Comparison of ENCODE assay signal across 1 cellular context in the genomic region with DNA sequence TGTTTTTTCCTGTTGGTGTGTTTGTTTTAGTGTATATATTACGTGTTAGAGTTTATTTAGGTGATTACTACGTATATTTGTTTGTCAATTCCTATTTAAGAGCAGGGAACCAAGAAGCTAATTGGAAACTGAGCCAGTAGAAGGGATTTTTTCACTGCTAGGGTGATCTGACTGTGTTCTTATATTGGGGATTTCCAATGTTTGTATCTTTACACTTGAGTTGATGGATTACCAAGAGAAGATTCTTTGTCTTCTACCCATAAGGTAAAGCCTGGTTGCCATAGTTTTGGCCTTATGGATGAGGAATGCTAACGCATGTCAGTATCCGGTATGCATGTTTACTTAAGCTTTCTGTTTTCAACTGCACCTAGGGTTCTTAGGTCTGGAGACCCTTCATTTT.
A peak's percentile ranks its signal among the peaks of the same experiment; 100 is the strongest.
TF ChIP-seq lines count a peak whose summit lies in the region.

No MANE protein-coding gene starts in this region.

TF ChIP-seq in GM12878, 131 proteins besides CTCF, POLR2A, EP300 and RAD21:
- no peak for TF ChIP-seq SIX5 (IDR thresholded peaks at IDR 0.05; ENCODE audit: low read depth, low read length, severe bottlenecking)
- no peak for TF ChIP-seq CBX5 (IDR thresholded peaks at IDR 0.05; ENCODE audit: low read depth)
- no peak for TF ChIP-seq NR2C1 (IDR thresholded peaks at IDR 0.05)
- TF ChIP-seq GATAD2B (conservative IDR thresholded peaks at IDR 0.05; ENCODE audit: low read depth) = no peak
- TF ChIP-seq, protein P1, sequence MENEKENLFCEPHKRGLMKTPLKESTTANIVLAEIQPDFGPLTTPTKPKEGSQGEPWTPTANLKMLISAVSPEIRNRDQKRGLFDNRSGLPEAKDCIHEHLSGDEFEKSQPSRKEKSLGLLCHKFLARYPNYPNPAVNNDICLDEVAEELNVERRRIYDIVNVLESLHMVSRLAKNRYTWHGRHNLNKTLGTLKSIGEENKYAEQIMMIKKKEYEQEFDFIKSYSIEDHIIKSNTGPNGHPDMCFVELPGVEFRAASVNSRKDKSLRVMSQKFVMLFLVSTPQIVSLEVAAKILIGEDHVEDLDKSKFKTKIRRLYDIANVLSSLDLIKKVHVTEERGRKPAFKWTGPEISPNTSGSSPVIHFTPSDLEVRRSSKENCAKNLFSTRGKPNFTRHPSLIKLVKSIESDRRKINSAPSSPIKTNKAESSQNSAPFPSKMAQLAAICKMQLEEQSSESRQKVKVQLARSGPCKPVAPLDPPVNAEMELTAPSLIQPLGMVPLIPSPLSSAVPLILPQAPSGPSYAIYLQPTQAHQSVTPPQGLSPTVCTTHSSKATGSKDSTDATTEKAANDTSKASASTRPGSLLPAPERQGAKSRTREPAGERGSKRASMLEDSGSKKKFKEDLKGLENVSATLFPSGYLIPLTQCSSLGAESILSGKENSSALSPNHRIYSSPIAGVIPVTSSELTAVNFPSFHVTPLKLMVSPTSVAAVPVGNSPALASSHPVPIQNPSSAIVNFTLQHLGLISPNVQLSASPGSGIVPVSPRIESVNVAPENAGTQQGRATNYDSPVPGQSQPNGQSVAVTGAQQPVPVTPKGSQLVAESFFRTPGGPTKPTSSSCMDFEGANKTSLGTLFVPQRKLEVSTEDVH (IDR thresholded peaks at IDR 0.05; ENCODE audit: low read depth, partially characterized antibody) = no peak
- TF ChIP-seq, protein P2, sequence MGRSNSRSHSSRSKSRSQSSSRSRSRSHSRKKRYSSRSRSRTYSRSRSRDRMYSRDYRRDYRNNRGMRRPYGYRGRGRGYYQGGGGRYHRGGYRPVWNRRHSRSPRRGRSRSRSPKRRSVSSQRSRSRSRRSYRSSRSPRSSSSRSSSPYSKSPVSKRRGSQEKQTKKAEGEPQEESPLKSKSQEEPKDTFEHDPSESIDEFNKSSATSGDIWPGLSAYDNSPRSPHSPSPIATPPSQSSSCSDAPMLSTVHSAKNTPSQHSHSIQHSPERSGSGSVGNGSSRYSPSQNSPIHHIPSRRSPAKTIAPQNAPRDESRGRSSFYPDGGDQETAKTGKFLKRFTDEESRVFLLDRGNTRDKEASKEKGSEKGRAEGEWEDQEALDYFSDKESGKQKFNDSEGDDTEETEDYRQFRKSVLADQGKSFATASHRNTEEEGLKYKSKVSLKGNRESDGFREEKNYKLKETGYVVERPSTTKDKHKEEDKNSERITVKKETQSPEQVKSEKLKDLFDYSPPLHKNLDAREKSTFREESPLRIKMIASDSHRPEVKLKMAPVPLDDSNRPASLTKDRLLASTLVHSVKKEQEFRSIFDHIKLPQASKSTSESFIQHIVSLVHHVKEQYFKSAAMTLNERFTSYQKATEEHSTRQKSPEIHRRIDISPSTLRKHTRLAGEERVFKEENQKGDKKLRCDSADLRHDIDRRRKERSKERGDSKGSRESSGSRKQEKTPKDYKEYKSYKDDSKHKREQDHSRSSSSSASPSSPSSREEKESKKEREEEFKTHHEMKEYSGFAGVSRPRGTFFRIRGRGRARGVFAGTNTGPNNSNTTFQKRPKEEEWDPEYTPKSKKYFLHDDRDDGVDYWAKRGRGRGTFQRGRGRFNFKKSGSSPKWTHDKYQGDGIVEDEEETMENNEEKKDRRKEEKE (IDR thresholded peaks at IDR 0.05) = no peak
- TF ChIP-seq SP1 (IDR thresholded peaks at IDR 0.05; ENCODE audit: low read depth, low read length) = no peak
- TF ChIP-seq, protein P3, sequence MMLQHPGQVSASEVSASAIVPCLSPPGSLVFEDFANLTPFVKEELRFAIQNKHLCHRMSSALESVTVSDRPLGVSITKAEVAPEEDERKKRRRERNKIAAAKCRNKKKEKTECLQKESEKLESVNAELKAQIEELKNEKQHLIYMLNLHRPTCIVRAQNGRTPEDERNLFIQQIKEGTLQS (IDR thresholded peaks at IDR 0.05; ENCODE audit: borderline replicate concordance, extremely low read depth, low read depth, low read length) = no peak
- TF ChIP-seq, protein P4, sequence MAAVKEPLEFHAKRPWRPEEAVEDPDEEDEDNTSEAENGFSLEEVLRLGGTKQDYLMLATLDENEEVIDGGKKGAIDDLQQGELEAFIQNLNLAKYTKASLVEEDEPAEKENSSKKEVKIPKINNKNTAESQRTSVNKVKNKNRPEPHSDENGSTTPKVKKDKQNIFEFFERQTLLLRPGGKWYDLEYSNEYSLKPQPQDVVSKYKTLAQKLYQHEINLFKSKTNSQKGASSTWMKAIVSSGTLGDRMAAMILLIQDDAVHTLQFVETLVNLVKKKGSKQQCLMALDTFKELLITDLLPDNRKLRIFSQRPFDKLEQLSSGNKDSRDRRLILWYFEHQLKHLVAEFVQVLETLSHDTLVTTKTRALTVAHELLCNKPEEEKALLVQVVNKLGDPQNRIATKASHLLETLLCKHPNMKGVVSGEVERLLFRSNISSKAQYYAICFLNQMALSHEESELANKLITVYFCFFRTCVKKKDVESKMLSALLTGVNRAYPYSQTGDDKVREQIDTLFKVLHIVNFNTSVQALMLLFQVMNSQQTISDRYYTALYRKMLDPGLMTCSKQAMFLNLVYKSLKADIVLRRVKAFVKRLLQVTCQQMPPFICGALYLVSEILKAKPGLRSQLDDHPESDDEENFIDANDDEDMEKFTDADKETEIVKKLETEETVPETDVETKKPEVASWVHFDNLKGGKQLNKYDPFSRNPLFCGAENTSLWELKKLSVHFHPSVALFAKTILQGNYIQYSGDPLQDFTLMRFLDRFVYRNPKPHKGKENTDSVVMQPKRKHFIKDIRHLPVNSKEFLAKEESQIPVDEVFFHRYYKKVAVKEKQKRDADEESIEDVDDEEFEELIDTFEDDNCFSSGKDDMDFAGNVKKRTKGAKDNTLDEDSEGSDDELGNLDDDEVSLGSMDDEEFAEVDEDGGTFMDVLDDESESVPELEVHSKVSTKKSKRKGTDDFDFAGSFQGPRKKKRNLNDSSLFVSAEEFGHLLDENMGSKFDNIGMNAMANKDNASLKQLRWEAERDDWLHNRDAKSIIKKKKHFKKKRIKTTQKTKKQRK (IDR thresholded peaks at IDR 0.05; ENCODE audit: low read depth, low read length) = no peak
- TF ChIP-seq IKZF1 (conservative IDR thresholded peaks at IDR 0.05) = 0 out of 2 replicates have a peak, but pooled peaks have one; percentile 26
- TF ChIP-seq, protein P5, sequence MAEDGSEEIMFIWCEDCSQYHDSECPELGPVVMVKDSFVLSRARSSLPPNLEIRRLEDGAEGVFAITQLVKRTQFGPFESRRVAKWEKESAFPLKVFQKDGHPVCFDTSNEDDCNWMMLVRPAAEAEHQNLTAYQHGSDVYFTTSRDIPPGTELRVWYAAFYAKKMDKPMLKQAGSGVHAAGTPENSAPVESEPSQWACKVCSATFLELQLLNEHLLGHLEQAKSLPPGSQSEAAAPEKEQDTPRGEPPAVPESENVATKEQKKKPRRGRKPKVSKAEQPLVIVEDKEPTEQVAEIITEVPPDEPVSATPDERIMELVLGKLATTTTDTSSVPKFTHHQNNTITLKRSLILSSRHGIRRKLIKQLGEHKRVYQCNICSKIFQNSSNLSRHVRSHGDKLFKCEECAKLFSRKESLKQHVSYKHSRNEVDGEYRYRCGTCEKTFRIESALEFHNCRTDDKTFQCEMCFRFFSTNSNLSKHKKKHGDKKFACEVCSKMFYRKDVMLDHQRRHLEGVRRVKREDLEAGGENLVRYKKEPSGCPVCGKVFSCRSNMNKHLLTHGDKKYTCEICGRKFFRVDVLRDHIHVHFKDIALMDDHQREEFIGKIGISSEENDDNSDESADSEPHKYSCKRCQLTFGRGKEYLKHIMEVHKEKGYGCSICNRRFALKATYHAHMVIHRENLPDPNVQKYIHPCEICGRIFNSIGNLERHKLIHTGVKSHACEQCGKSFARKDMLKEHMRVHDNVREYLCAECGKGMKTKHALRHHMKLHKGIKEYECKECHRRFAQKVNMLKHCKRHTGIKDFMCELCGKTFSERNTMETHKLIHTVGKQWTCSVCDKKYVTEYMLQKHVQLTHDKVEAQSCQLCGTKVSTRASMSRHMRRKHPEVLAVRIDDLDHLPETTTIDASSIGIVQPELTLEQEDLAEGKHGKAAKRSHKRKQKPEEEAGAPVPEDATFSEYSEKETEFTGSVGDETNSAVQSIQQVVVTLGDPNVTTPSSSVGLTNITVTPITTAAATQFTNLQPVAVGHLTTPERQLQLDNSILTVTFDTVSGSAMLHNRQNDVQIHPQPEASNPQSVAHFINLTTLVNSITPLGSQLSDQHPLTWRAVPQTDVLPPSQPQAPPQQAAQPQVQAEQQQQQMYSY (CRISPR knock-in tag; IDR thresholded peaks at IDR 0.05) = no peak
- TF ChIP-seq SMC3 (IDR thresholded peaks at IDR 0.05; ENCODE audit: borderline replicate concordance, low read length) = no peak
- TF ChIP-seq MYC (IDR thresholded peaks at IDR 0.05; ENCODE audit: insufficient read depth, insufficient read length, insufficient replicate concordance, low read length, severe bottlenecking) = no peak
- TF ChIP-seq, protein P6, sequence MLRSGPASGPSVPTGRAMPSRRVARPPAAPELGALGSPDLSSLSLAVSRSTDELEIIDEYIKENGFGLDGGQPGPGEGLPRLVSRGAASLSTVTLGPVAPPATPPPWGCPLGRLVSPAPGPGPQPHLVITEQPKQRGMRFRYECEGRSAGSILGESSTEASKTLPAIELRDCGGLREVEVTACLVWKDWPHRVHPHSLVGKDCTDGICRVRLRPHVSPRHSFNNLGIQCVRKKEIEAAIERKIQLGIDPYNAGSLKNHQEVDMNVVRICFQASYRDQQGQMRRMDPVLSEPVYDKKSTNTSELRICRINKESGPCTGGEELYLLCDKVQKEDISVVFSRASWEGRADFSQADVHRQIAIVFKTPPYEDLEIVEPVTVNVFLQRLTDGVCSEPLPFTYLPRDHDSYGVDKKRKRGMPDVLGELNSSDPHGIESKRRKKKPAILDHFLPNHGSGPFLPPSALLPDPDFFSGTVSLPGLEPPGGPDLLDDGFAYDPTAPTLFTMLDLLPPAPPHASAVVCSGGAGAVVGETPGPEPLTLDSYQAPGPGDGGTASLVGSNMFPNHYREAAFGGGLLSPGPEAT (IDR thresholded peaks at IDR 0.05; ENCODE audit: low read depth) = 0 out of 2 replicates have a peak, but pooled peaks have one; percentile 35
- no peak for TF ChIP-seq CREM (IDR thresholded peaks at IDR 0.05; ENCODE audit: low read depth)
